In genomic region chr6:69290116-69290515, GRCh38 we compare ENCODE assay signal across 20 cellular contexts.
DNase-seq lines count a peak whose midpoint lies in the region; FAIRE-seq and TF ChIP-seq lines count a peak whose summit lies in the region.
"Had no signal": no experiment of that assay in that cellular context is flagged by ENCODE, and none has a peak within 500 bp of the region (broad histone marks: within the 10 kb centered on the region; RNA-seq: fewer than 3 reads in every experiment).

No MANE protein-coding gene starts in this region.

- H3K4me1 ChIP-seq in A673 (ENCODE audit: insufficient read depth, low read length, poor library complexity, severe bottlenecking) (peaks cover 9% of the 10 kb centered on the region), BLaER1 (peaks cover 11% of the 10 kb centered on the region)

- peak overlapping the region; percentile 41 for H3K4me2 ChIP-seq in BLaER1

- H3K27me3 ChIP-seq in A673 (replicated peaks; ENCODE audit: insufficient read depth, low read depth, low read length, poor library complexity), result no peaks in the 10 kb centered on the region
- no peaks in the 10 kb centered on the region for H3K27me3 ChIP-seq in BLaER1

- CTCF ChIA-PET in A673 (lab: Charles Lee), result no interaction called here

- H3K4me3 ChIP-seq in A673 (ENCODE audit: low read depth, low read length, poor library complexity, severe bottlenecking) (no peak overlapping the region), BLaER1 (no peak overlapping the region)

- H3K27ac ChIP-seq in A673 (ENCODE audit: low read depth, low read length, poor library complexity, severe bottlenecking), result no peak overlapping the region
- H3K27ac ChIP-seq in BLaER1, result no peak overlapping the region
- peak overlapping the region; percentile 34 for H3K27ac ChIP-seq in angular gyrus (ENCODE audit: low read depth, low read length)

- H3K36me3 ChIP-seq in A673 (ENCODE audit: insufficient read depth, low read length, poor library complexity, severe bottlenecking), result no peaks in the 10 kb centered on the region
- no peaks in the 10 kb centered on the region for H3K36me3 ChIP-seq in BLaER1

- FAIRE-seq in GM12892 (lab: Jason Lieb, UNC), result no peak
- FAIRE-seq in D721Med (lab: Jason Lieb, UNC), result no peak
- FAIRE-seq: GM19239, HepG2 had no signal

- POLR2A ChIA-PET in A673 (lab: Charles Lee; ENCODE audit: low non-redundant PET), result no interaction called here

- TF ChIP-seq POLR2A in GM12892 (IDR thresholded peaks at IDR 0.05; ENCODE audit: low read depth, low read length), result no peak

- no peak overlapping the region for H3K9ac ChIP-seq in BLaER1

- no TSS peak for BruUV-seq in A673 (replicated peaks; lab: Mats Ljungman, UMichigan)

- H3K9me3 ChIP-seq in A673 (ENCODE audit: low read depth, low read length, poor library complexity, severe bottlenecking), result no peaks in the 10 kb centered on the region
- no peaks in the 10 kb centered on the region for H3K9me3 ChIP-seq in BLaER1

- intact Hi-C loops in A673 (cut with micrococcal nuclease; ENCODE audit: unreplicated experiment), result no loop called here

- H4K20me1 ChIP-seq in BLaER1, result no peaks in the 10 kb centered on the region

- no peak for TF ChIP-seq CTCF in A673 (conservative IDR thresholded peaks at IDR 0.05; ENCODE audit: low read depth, low read length)
- no peak for TF ChIP-seq CTCF in D721Med (IDR thresholded peaks at IDR 0.05; ENCODE audit: insufficient read depth, missing control alignments)

- DNase-seq in A673 (ENCODE audit: low spot score) (peak; percentile 8), NCI-H2227 treated with DMSO at 0.1 percent for 48 hours (lab: John Stamatoyannopoulos, UW) (peak; percentile 45), GM12892 (ENCODE audit: insufficient read length) (no peak), D721Med (ENCODE audit: insufficient read length, low spot score) (no peak), NCI-H2171 (lab: John Stamatoyannopoulos, UW) (no peak)
- DNase-seq: AML-193, DMS 273 treated with DMSO at 0.1 percent for 48 hours, GF-D8, GOT3, KG1, NCI-H146, NCI-H2029 treated with DMSO at 0.1 percent for 48 hours, NCI-H2171 treated with DMSO at 0.1 percent for 48 hours, NCI-H510A, NCI-H748 treated with DMSO at 0.1 percent for 48 hours, T-helper 17 cell had no signal

Comparison
In these comparisons a context has a peak if more than half of its experiments do, and no peak if none do; other contexts are left out.
1. DNase-seq: peak in A673 (single experiment) and NCI-H2227 treated with DMSO at 0.1 percent for 48 hours (single experiment); none in GM12892 (single experiment), D721Med (single experiment) and NCI-H2171 (single experiment).